19 cellular contexts compared by ENCODE assay signal in genomic region chr9:83701286-83701685, GRCh38. TPM values are rescaled to one million over a fixed set of nuclear protein-coding genes. Genes with fewer than 3 reads are reported as not detected.
DNase-seq lines count a peak whose midpoint lies in the region; ATAC-seq and TF ChIP-seq lines count a peak whose summit lies in the region.
"Had no signal": no experiment of that assay in that cellular context is flagged by ENCODE, and none has a peak within 500 bp of the region (broad histone marks: within the 10 kb centered on the region; RNA-seq: fewer than 3 reads in every experiment).

No MANE protein-coding gene starts in this region.

- no peaks in the 10 kb centered on the region for H3K9me3 Mint-ChIP-seq in activated CD4-positive, alpha-beta T cell treated with anti-CD3 and anti-CD28 coated beads for 36 hours (ENCODE audit: low read depth)
- H3K9me3 Mint-ChIP-seq: CD8-positive, alpha-beta T cell; natural killer cell had no signal

- H3K9me3 ChIP-seq in mammary epithelial cell (replicated peaks; ENCODE audit: insufficient read depth, low read length): no peaks in the 10 kb centered on the region
- no peaks in the 10 kb centered on the region for H3K9me3 ChIP-seq in sigmoid colon
- H3K9me3 ChIP-seq: esophagus squamous epithelium, prostate gland had no signal

- dilution Hi-C loops in mammary epithelial cell (cut with HindIII; ENCODE audit: low sequenced_read_pairs): no loop called here

- no peaks in the 10 kb centered on the region for H3K27me3 ChIP-seq in mammary epithelial cell (ENCODE audit: insufficient read depth, low read length)
- no peaks in the 10 kb centered on the region for H3K27me3 ChIP-seq in sigmoid colon
- H3K27me3 ChIP-seq in mesendoderm (ENCODE audit: insufficient read depth, low read length, poor library complexity): no peaks in the 10 kb centered on the region
- H3K27me3 ChIP-seq: esophagus squamous epithelium had no signal

- no peak for DNase-seq in activated CD4-positive, alpha-beta T cell treated with anti-CD3 and anti-CD28 coated beads for 36 hours
- DNase-seq in activated CD4-positive, alpha-beta T cell treated with anti-CD3 and anti-CD28 coated beads for 1 hour: no peak
- DNase-seq in mammary epithelial cell (no peak), sigmoid colon (no peak), NCI-H524 (lab: John Stamatoyannopoulos, UW) (no peak), mesendoderm (no peak), NCI-H187 (lab: John Stamatoyannopoulos, UW) (no peak)
- DNase-seq: activated CD4-positive, alpha-beta T cell treated with anti-CD3 and anti-CD28 coated beads for 48 hours; CD8-positive, alpha-beta T cell; cortex of kidney; esophagus squamous epithelium; hypothalamus; left colon; natural killer cell; NK-92 treated with Interleukin-12 subunit alpha and Interleukin-12 subunit beta, amount 100 ng/mL, for 24 hours; T1000 had no signal

- H2BK5ac ChIP-seq in mesendoderm (ENCODE audit: low read length): no peak overlapping the region

- no peak overlapping the region for H3K23ac ChIP-seq in mesendoderm (ENCODE audit: low read length)

- H3K4me2 ChIP-seq in mammary epithelial cell (ENCODE audit: insufficient read depth, low read depth, low read length) (peak overlapping the region; percentile 70), mesendoderm (ENCODE audit: low read length) (no peak overlapping the region)

- H3K27ac ChIP-seq in mammary epithelial cell (ENCODE audit: insufficient read depth, low read depth, low read length) (peak overlapping the region; percentile 47), sigmoid colon (peak overlapping the region; percentile 39 to 75 (median 62)), mesendoderm (ENCODE audit: low read depth, low read length) (no peak overlapping the region)
- H3K27ac ChIP-seq: 22Rv1, esophagus squamous epithelium, prostate gland had no signal

- H2BK15ac ChIP-seq in mesendoderm (replicated peaks; ENCODE audit: low read depth): no peak overlapping the region

- BruUV-seq in mammary epithelial cell (replicated peaks; lab: Mats Ljungman, UMichigan): no TSS peak

- H4K20me1 ChIP-seq in mammary epithelial cell (ENCODE audit: insufficient read depth, low read length): peaks cover 16% of the 10 kb centered on the region

- POLR2A ChIA-PET in activated CD4-positive, alpha-beta T cell treated with anti-CD3 and anti-CD28 coated beads for 36 hours (lab: Charles Lee): interaction anchor here (0.9 to 2.6 kb wide), 2 partner anchors 9 to 12 kb away, joined by 3 to 10 read pairs; no protein-coding TSS in a partner anchor

- CTCF ChIA-PET in activated CD4-positive, alpha-beta T cell treated with anti-CD3 and anti-CD28 coated beads for 36 hours (lab: Charles Lee): interaction anchor here (0.8 kb wide), 1 partner anchor 19 kb away, joined by 3 read pairs; no protein-coding TSS in a partner anchor
- CTCF ChIA-PET in mammary epithelial cell (lab: Charles Lee; ENCODE audit: low non-redundant PET): no interaction called here

- H3K36me3 Mint-ChIP-seq in activated CD4-positive, alpha-beta T cell treated with anti-CD3 and anti-CD28 coated beads for 36 hours (ENCODE audit: low read depth): peaks cover 21% of the 10 kb centered on the region
- H3K36me3 Mint-ChIP-seq: natural killer cell had no signal

- H3K36me3 ChIP-seq in mammary epithelial cell (ENCODE audit: insufficient read depth, low read length) (peaks cover 3% of the 10 kb centered on the region), sigmoid colon (no peaks in the 10 kb centered on the region), mesendoderm (ENCODE audit: control insufficient read depth, insufficient read depth, low read length) (no peaks in the 10 kb centered on the region)
- H3K36me3 ChIP-seq: esophagus squamous epithelium, prostate gland had no signal

- H3K9ac ChIP-seq in mammary epithelial cell (ENCODE audit: insufficient read depth, low read length) (no peak overlapping the region), mesendoderm (ENCODE audit: low read length) (no peak overlapping the region)

- H3K4me1 ChIP-seq in mammary epithelial cell (ENCODE audit: insufficient read depth, low read length) (peaks cover 16% of the 10 kb centered on the region), sigmoid colon (peaks cover 0 to 73% (median 48%) of the 10 kb centered on the region in 4 donors), mesendoderm (ENCODE audit: control insufficient read depth, low read depth, low read length) (no peaks in the 10 kb centered on the region)
- H3K4me1 ChIP-seq: prostate gland had no signal

- TF ChIP-seq CTCF in mammary epithelial cell (conservative IDR thresholded peaks at IDR 0.05 in 1 of 2, IDR thresholded peaks at IDR 0.05 in 1 of 2; ENCODE audit: extremely low read depth in 1 of 2, insufficient read depth in 1 of 2, low read depth in 1 of 2, low read length in 2 of 2): no peak
- no peak for TF ChIP-seq CTCF in sigmoid colon (IDR thresholded peaks at IDR 0.05)

- no peaks in the 10 kb centered on the region for H3K79me1 ChIP-seq in mesendoderm (ENCODE audit: low read length)

- no peaks in the 10 kb centered on the region for H3K27me3 Mint-ChIP-seq in activated CD4-positive, alpha-beta T cell treated with anti-CD3 and anti-CD28 coated beads for 36 hours

- no peak for ATAC-seq in activated CD4-positive, alpha-beta T cell treated with anti-CD3 and anti-CD28 coated beads for 36 hours
- ATAC-seq in HG03432 (IDR thresholded peaks at IDR 0.05; ENCODE audit: unreplicated experiment): peak; percentile 24
- ATAC-seq: CD8-positive, alpha-beta T cell; natural killer cell had no signal

- H3K27ac Mint-ChIP-seq in activated CD4-positive, alpha-beta T cell treated with anti-CD3 and anti-CD28 coated beads for 36 hours: peak overlapping the region; percentile 71

- TF ChIP-seq POLR2A in sigmoid colon (IDR thresholded peaks at IDR 0.05): no peak

- intact Hi-C loops in activated CD4-positive, alpha-beta T cell treated with anti-CD3 and anti-CD28 coated beads for 36 hours (cut with DNase I, micrococcal nuclease): no loop called here
- intact Hi-C loops in mammary epithelial cell (cut with micrococcal nuclease) (loop anchor here (10.0 kb wide), 1 partner anchor 224 kb away; the partner anchor contains the start of gene KIF27), sigmoid colon (cut with DNase I) (loop anchor here (10.0 kb wide), 1 partner anchor 224 kb away; the partner anchor contains the start of gene KIF27)

- no peak overlapping the region for H2AK5ac ChIP-seq in mesendoderm (ENCODE audit: low read length)

- H3K79me2 ChIP-seq in mammary epithelial cell (ENCODE audit: insufficient read depth, low read length) (peaks cover 99% of the 10 kb centered on the region), mesendoderm (ENCODE audit: control insufficient read depth, insufficient read depth, low read length) (peaks cover 91% of the 10 kb centered on the region)

- no peak overlapping the region for H3K56ac ChIP-seq in mesendoderm (ENCODE audit: low read length)

- no peak overlapping the region for H2AFZ ChIP-seq in mammary epithelial cell (ENCODE audit: low read depth, low read length)

- no peak for TF ChIP-seq EP300 in sigmoid colon (IDR thresholded peaks at IDR 0.05)

- H3K4me1 Mint-ChIP-seq in activated CD4-positive, alpha-beta T cell treated with anti-CD3 and anti-CD28 coated beads for 36 hours: peaks cover 78% of the 10 kb centered on the region

- H3K4me3 ChIP-seq in mammary epithelial cell (replicated peaks in 1 of 3; ENCODE audit: insufficient read depth in 1 of 3, low read depth in 2 of 3, low read length in 3 of 3) (no peak overlapping the region), sigmoid colon (peak overlapping the region in 2 of 4 donors; percentile 3 to 14), mesendoderm (ENCODE audit: low read length) (no peak overlapping the region)
- H3K4me3 ChIP-seq: esophagus squamous epithelium, prostate gland had no signal

- H3K18ac ChIP-seq in mesendoderm (ENCODE audit: low read length): no peak overlapping the region

- in situ Hi-C loops in mammary epithelial cell (cut with MboI; ENCODE audit: low sequenced_read_pairs in 2 of 2): no loop called here

- no peak overlapping the region for H2BK120ac ChIP-seq in mesendoderm (ENCODE audit: low read depth, low read length)

- no peak overlapping the region for H3K4me3 Mint-ChIP-seq in activated CD4-positive, alpha-beta T cell treated with anti-CD3 and anti-CD28 coated beads for 36 hours
- H3K4me3 Mint-ChIP-seq: natural killer cell had no signal

- H4K5ac ChIP-seq in mesendoderm (ENCODE audit: low read length): no peak overlapping the region

- 94% methylated on average over 1 of the region's 1 CpG for WGBS in mammary epithelial cell (ENCODE audit: low coverage, missing lambda C conversion rate)
- 96 to 97% methylated on average over 1 of the region's 1 CpG for WGBS in sigmoid colon, 2 donors
- WGBS in mesendoderm (ENCODE audit: extremely low coverage, insufficient coverage, low lambda C conversion rate): no CpG with 5 or more reads among the region's 1 CpG

- H4K8ac ChIP-seq in mesendoderm (ENCODE audit: low read depth, low read length): no peak overlapping the region

- no peak overlapping the region for H3K4ac ChIP-seq in mesendoderm (ENCODE audit: low read depth, low read length)

RNA-seq across cellular contexts. Expression of gene UBQLN1, which starts 6.5 kb away (rescaled TPM):
- total RNA-seq in activated CD4-positive, alpha-beta T cell treated with anti-CD3 and anti-CD28 coated beads for 36 hours: 100 to 1,000 TPM in 1 of 2 experiments, 10 to 100 TPM in 1; 88.3 to 116 TPM
- 100 to 1,000 TPM; 117 to 126 TPM for total RNA-seq in mammary epithelial cell
- 84.3 TPM for polyA plus RNA-seq in mammary epithelial cell
- 303 TPM for polyA minus RNA-seq in mammary epithelial cell
- total RNA-seq in sigmoid colon: 100 to 1,000 TPM in 3 of 4 donors, 10 to 100 TPM in 1; 96.1 to 113 (median 105) TPM
- polyA plus RNA-seq in sigmoid colon: 10 to 100 TPM; 33.0 to 46.5 (median 40.2) TPM
- polyA plus RNA-seq in mesendoderm (2013, experiment 1 of 2): 92.4 TPM
- 94.3 TPM for polyA plus RNA-seq in mesendoderm (2013, experiment 2 of 2)

Comparison
In these comparisons a context has a peak if more than half of its experiments do, and no peak if none do; other contexts are left out.
1. intact Hi-C loops: an anchor here in mammary epithelial cell (10.0 kb wide) and sigmoid colon (10.0 kb wide); none called in activated CD4-positive, alpha-beta T cell treated with anti-CD3 and anti-CD28 coated beads for 36 hours.